In genomic region chr20:28603218-28603577, GRCh38 we compare ENCODE assay signal across 1 cellular context.
A peak's percentile ranks its signal among the peaks of the same experiment; 100 is the strongest.
TF ChIP-seq lines count a peak whose summit lies in the region.

No MANE protein-coding gene starts in this region.

TF ChIP-seq in K562, 482 proteins besides CTCF, POLR2A, EP300 and RAD21:
- TF ChIP-seq ZBTB33 (CRISPR knock-in tag; IDR thresholded peaks at IDR 0.05) (peak; percentile 21; the same call in 1 of the 2 replicates), L3MBTL2 (IDR thresholded peaks at IDR 0.05) (0 out of 2 replicates have a peak, but pooled peaks have one; percentile 5), MGA (IDR thresholded peaks at IDR 0.05) (0 out of 2 replicates have a peak, but pooled peaks have one; percentile 30)
